Comparison of ENCODE assay signal across 9 cellular contexts in genomic region chr3:152267319-152267689, GRCh38. TPM values are rescaled to one million over a fixed set of nuclear protein-coding genes. Genes with fewer than 3 reads are reported as not detected.
A peak's percentile ranks its signal among the peaks of the same experiment; 100 is the strongest.
DNase-seq lines count a peak whose midpoint lies in the region; ATAC-seq and TF ChIP-seq lines count a peak whose summit lies in the region.
"Had no signal": no experiment of that assay in that cellular context is flagged by ENCODE, and none has a peak within 500 bp of the region (broad histone marks: within the 10 kb centered on the region; RNA-seq: fewer than 3 reads in every experiment).

No MANE protein-coding gene starts in this region.

- peak overlapping the region; percentile 88 for H3K4me3 Mint-ChIP-seq in T-helper 2 cell treated with Interferon-gamma antibody and Interleukin-4, amounts not matched to agents 5 μg/mL and 100 μg/mL, for 36 hours
- peak overlapping the region; percentile 90 for H3K4me3 Mint-ChIP-seq in activated T-helper 1 cell treated with anti-CD3 and anti-CD28 coated beads, Interleukin-12 subunit alpha, Interleukin-12 subunit beta, Interleukin-2, Interleukin-4 antibody, amounts not matched to agents 30 ng/mL and 10 ng/mL and 1 ng/mL, durations not matched to agents 14 hours and 24 hours and 36 hours

- no peak for TF ChIP-seq CTCF in left lung (IDR thresholded peaks at IDR 0.05)

- peaks cover 47% of the 10 kb centered on the region for H3K4me1 Mint-ChIP-seq in T-helper 2 cell treated with Interferon-gamma antibody and Interleukin-4, amounts not matched to agents 5 μg/mL and 100 μg/mL, for 36 hours (ENCODE audit: low read depth)
- H3K4me1 Mint-ChIP-seq in activated T-helper 1 cell treated with anti-CD3 and anti-CD28 coated beads, Interleukin-12 subunit alpha, Interleukin-12 subunit beta, Interleukin-2, Interleukin-4 antibody, amounts not matched to agents 30 ng/mL and 10 ng/mL and 1 ng/mL, durations not matched to agents 14 hours and 24 hours and 36 hours (ENCODE audit: low read depth): peaks cover 67% of the 10 kb centered on the region

- no peaks in the 10 kb centered on the region for H3K36me3 ChIP-seq in left lung

- H3K27me3 Mint-ChIP-seq in T-helper 2 cell treated with Interferon-gamma antibody and Interleukin-4, amounts not matched to agents 5 μg/mL and 100 μg/mL, for 36 hours (ENCODE audit: low read depth): no peaks in the 10 kb centered on the region
- H3K27me3 Mint-ChIP-seq in activated T-helper 1 cell treated with anti-CD3 and anti-CD28 coated beads, Interleukin-12 subunit alpha, Interleukin-12 subunit beta, Interleukin-2, Interleukin-4 antibody, amounts not matched to agents 30 ng/mL and 10 ng/mL and 1 ng/mL, durations not matched to agents 14 hours and 24 hours and 36 hours (ENCODE audit: insufficient read depth): no peaks in the 10 kb centered on the region

- no peaks in the 10 kb centered on the region for H3K9me3 Mint-ChIP-seq in T-helper 2 cell treated with Interferon-gamma antibody and Interleukin-4, amounts not matched to agents 5 μg/mL and 100 μg/mL, for 36 hours
- H3K9me3 Mint-ChIP-seq in activated T-helper 1 cell treated with anti-CD3 and anti-CD28 coated beads, Interleukin-12 subunit alpha, Interleukin-12 subunit beta, Interleukin-2, Interleukin-4 antibody, amounts not matched to agents 30 ng/mL and 10 ng/mL and 1 ng/mL, durations not matched to agents 14 hours and 24 hours and 36 hours: no peaks in the 10 kb centered on the region

- no peaks in the 10 kb centered on the region for H3K27me3 ChIP-seq in left lung

- intact Hi-C loops in activated T-helper 1 cell treated with anti-CD3 and anti-CD28 coated beads, Interleukin-12 subunit alpha, Interleukin-12 subunit beta, Interleukin-2, Interleukin-4 antibody, amounts not matched to agents 30 ng/mL and 10 ng/mL and 1 ng/mL, durations not matched to agents 14 hours and 24 hours and 36 hours (cut with micrococcal nuclease): loop anchor here (5.0 kb wide), 1 partner anchor 895 kb away; the partner anchor contains the start of gene RAP2B
- intact Hi-C loops in left lung (cut with DNase I): no loop called here

- no peaks in the 10 kb centered on the region for H3K9me3 ChIP-seq in left lung

- H3K4me1 ChIP-seq in left lung: peaks cover 14 to 52% of the 10 kb centered on the region in 2 donors

- H3K4me3 ChIP-seq in left lung: peak overlapping the region in 1 of 2 donors; percentile 69

- H3K27ac ChIP-seq in left lung: peak overlapping the region; percentile 99 to 100
- peak overlapping the region; percentile 92 for H3K27ac ChIP-seq in temporal lobe (ENCODE audit: low read depth, low read length)

- peak overlapping the region; percentile 95 for H3K27ac Mint-ChIP-seq in T-helper 2 cell treated with Interferon-gamma antibody and Interleukin-4, amounts not matched to agents 5 μg/mL and 100 μg/mL, for 36 hours
- peak overlapping the region; percentile 94 for H3K27ac Mint-ChIP-seq in activated T-helper 1 cell treated with anti-CD3 and anti-CD28 coated beads, Interleukin-12 subunit alpha, Interleukin-12 subunit beta, Interleukin-2, Interleukin-4 antibody, amounts not matched to agents 30 ng/mL and 10 ng/mL and 1 ng/mL, durations not matched to agents 14 hours and 24 hours and 36 hours

- no peak for DNase-seq in T-helper 2 cell treated with Interferon-gamma antibody and Interleukin-4, amounts not matched to agents 5 μg/mL and 100 μg/mL, for 36 hours (ENCODE audit: low spot score)
- DNase-seq in T-helper 2 cell (no peak), left lung (no peak), foreskin melanocyte (no peak)
- no peak for DNase-seq in activated T-helper 1 cell treated with anti-CD3 and anti-CD28 coated beads, Interleukin-12 subunit alpha, Interleukin-12 subunit beta, Interleukin-2, Interleukin-4 antibody, amounts not matched to agents 30 ng/mL and 10 ng/mL and 1 ng/mL, durations not matched to agents 14 hours and 24 hours and 36 hours (ENCODE audit: low spot score)
- DNase-seq: NCI-H2081 treated with DMSO at 0.1 percent for 48 hours had no signal

- H3K36me3 Mint-ChIP-seq in T-helper 2 cell treated with Interferon-gamma antibody and Interleukin-4, amounts not matched to agents 5 μg/mL and 100 μg/mL, for 36 hours (ENCODE audit: low read depth): peaks cover 50% of the 10 kb centered on the region
- peaks cover 28% of the 10 kb centered on the region for H3K36me3 Mint-ChIP-seq in activated T-helper 1 cell treated with anti-CD3 and anti-CD28 coated beads, Interleukin-12 subunit alpha, Interleukin-12 subunit beta, Interleukin-2, Interleukin-4 antibody, amounts not matched to agents 30 ng/mL and 10 ng/mL and 1 ng/mL, durations not matched to agents 14 hours and 24 hours and 36 hours (ENCODE audit: low read depth)

- no peak for ATAC-seq in left lung
- ATAC-seq in GM21447 (IDR thresholded peaks at IDR 0.05; ENCODE audit: unreplicated experiment): no peak
- no peak for ATAC-seq in HG03342 (IDR thresholded peaks at IDR 0.05; ENCODE audit: unreplicated experiment)

RNA-seq across cellular contexts. Expression of gene MBNL1, which starts 1.4 kb away (rescaled TPM):
- total RNA-seq in activated T-helper 1 cell treated with anti-CD3 and anti-CD28 coated beads, Interleukin-12 subunit alpha, Interleukin-12 subunit beta, Interleukin-2, Interleukin-4 antibody, amounts not matched to agents 30 ng/mL and 10 ng/mL and 1 ng/mL, durations not matched to agents 14 hours and 24 hours and 36 hours: 295 and 308 TPM in 2 replicates
- total RNA-seq in left lung (100 to 1,000 TPM; 226 to 246 TPM), temporal lobe (32.9 TPM)
